In genomic region chr22:36383110-36383581, GRCh38 we compare ENCODE assay signal across 8 cellular contexts. TPM values are rescaled to one million over a fixed set of nuclear protein-coding genes. Genes with fewer than 3 reads are reported as not detected.
DNase-seq lines count a peak whose midpoint lies in the region; ATAC-seq, FAIRE-seq and TF ChIP-seq lines count a peak whose summit lies in the region.

No MANE protein-coding gene starts in this region.

- H3K4me1 Mint-ChIP-seq in naive thymus-derived CD4-positive, alpha-beta T cell = peaks cover 25 to 76% (median 62%) of the 10 kb centered on the region in 7 donors

- peak; percentile 90 for FAIRE-seq in K562 (lab: Jason Lieb, UNC)

- 29% methylated on average over 3 of the region's 4 CpGs for WGBS in K562 (ENCODE audit: insufficient coverage, low coverage, missing lambda C conversion rate)

- H3K36me3 ChIP-seq in OCI-LY3 (replicated peaks; ENCODE audit: low read depth, low read length) = peaks cover 48% of the 10 kb centered on the region
- H3K36me3 ChIP-seq in K562 (ENCODE audit: control insufficient read depth, insufficient read depth, low read length) = peaks cover 25% of the 10 kb centered on the region; the same call in 2 of the 3 replicates
- peaks cover 0 to 20% (median 6%) of the 10 kb centered on the region in 3 experiments for H3K36me3 ChIP-seq in naive thymus-derived CD4-positive, alpha-beta T cell (ENCODE audit: control insufficient read depth in 2 of 3, insufficient read depth in 3 of 3, low read length in 3 of 3)
- H3K36me3 ChIP-seq in H7 (replicated peaks; ENCODE audit: control insufficient read depth, insufficient read depth, low read length) = no peaks in the 10 kb centered on the region; the same call in 1 of the 2 replicates

- peak in 1 of 2 experiments; percentile 11; a peak in 1 of 4 replicates for TF ChIP-seq RAD21 in K562 (CRISPR knock-in tag; conservative IDR thresholded peaks at IDR 0.05 in 1 of 2, IDR thresholded peaks at IDR 0.05 in 1 of 2)

- ATAC-seq in K562 (no peak), GM18511 (IDR thresholded peaks at IDR 0.05; ENCODE audit: unreplicated experiment) (no peak), HG02970 (IDR thresholded peaks at IDR 0.05; ENCODE audit: low FRiP score, unreplicated experiment) (no peak)
- ATAC-seq in naive thymus-derived CD4-positive, alpha-beta T cell = no peak

- peaks cover 44% of the 10 kb centered on the region for H3K4me1 ChIP-seq in OCI-LY3 (ENCODE audit: low read length)
- H3K4me1 ChIP-seq in K562 (replicated peaks in 1 of 2; ENCODE audit: control insufficient read depth in 2 of 2, insufficient read depth in 2 of 2, low read length in 2 of 2) = peaks cover 19 to 22% of the 10 kb centered on the region in 2 experiments; a peak in 4 of 5 replicates
- peaks cover 56 to 58% of the 10 kb centered on the region in 2 donors for H3K4me1 ChIP-seq in naive thymus-derived CD4-positive, alpha-beta T cell (ENCODE audit: control insufficient read depth in 2 of 2, insufficient read depth in 2 of 2, low read length in 2 of 2)

- no peak for TF ChIP-seq CTCF in GM13977 (IDR thresholded peaks at IDR 0.05; ENCODE audit: extremely low read depth, insufficient read depth, missing control alignments)
- TF ChIP-seq CTCF in OCI-LY3 (IDR thresholded peaks at IDR 0.05; ENCODE audit: low read depth, low read length) = no peak
- no peak for TF ChIP-seq CTCF in K562 (IDR thresholded peaks at IDR 0.05 in 2 of 3, conservative IDR thresholded peaks at IDR 0.05 in 1 of 3; ENCODE audit: insufficient read depth in 2 of 3, low read depth in 1 of 3, low read length in 3 of 3)

- no TSS peak for BruUV-seq in K562 (replicated peaks; lab: Mats Ljungman, UMichigan)

- H3K9ac ChIP-seq in OCI-LY3 (ENCODE audit: low read length) (no peak overlapping the region), K562 (ENCODE audit: insufficient read depth in 1 of 2, low read depth in 2 of 2, low read length in 2 of 2) (peak overlapping the region in 1 of 2 experiments; percentile 68; a peak in 1 of 4 replicates)

- H2AFZ ChIP-seq in OCI-LY3 (ENCODE audit: low read depth, low read length) (no peak overlapping the region), K562 (ENCODE audit: low read depth, low read length) (no peak overlapping the region)

- in situ Hi-C loops in GM13977 (cut with MboI; ENCODE audit: low pct_unique_long_range_greater_than_20kb, low sequenced_read_pairs, unreplicated experiment) = no loop called here
- in situ Hi-C loops in K562 (cut with MboI) = no loop called here

- CTCF ChIA-PET in K562 (lab: Yijun Ruan, JAX; ENCODE audit: low intra/inter-chr PET ratio) = no interaction called here
- CTCF ChIA-PET in naive thymus-derived CD4-positive, alpha-beta T cell (lab: Charles Lee) = no interaction called here

- TF ChIP-seq POLR2A in K562 (conservative IDR thresholded peaks at IDR 0.05) = no peak

- peak overlapping the region; percentile 90 to 100 (median 96) for H3K27ac Mint-ChIP-seq in naive thymus-derived CD4-positive, alpha-beta T cell

- H3K36me3 Mint-ChIP-seq in naive thymus-derived CD4-positive, alpha-beta T cell = peaks cover 4 to 53% (median 23%) of the 10 kb centered on the region in 5 donors

- peak; percentile 37; the same call in 1 of the 2 replicates for TF ChIP-seq EP300 in K562 (IDR thresholded peaks at IDR 0.05; ENCODE audit: low read length)

- H3K4me2 ChIP-seq in OCI-LY3 (ENCODE audit: low read length) (peak overlapping the region; percentile 16), K562 (ENCODE audit: insufficient read depth, low read length) (no peak overlapping the region)

- H3K79me2 ChIP-seq in OCI-LY3 (ENCODE audit: low read length) (peaks cover 97% of the 10 kb centered on the region), K562 (ENCODE audit: control insufficient read depth, insufficient read depth, low read length) (peaks cover 75% of the 10 kb centered on the region)

- no peaks in the 10 kb centered on the region for H3K9me1 ChIP-seq in K562 (ENCODE audit: control insufficient read depth, insufficient read depth, low read length)

- no peaks in the 10 kb centered on the region for H3K27me3 Mint-ChIP-seq in naive thymus-derived CD4-positive, alpha-beta T cell

- no peaks in the 10 kb centered on the region for H3K27me3 ChIP-seq in OCI-LY3 (ENCODE audit: low read depth, low read length)
- no peaks in the 10 kb centered on the region for H3K27me3 ChIP-seq in K562 (ENCODE audit: control insufficient read depth in 2 of 2, insufficient read depth in 2 of 2, low read length in 2 of 2)
- no peaks in the 10 kb centered on the region for H3K27me3 ChIP-seq in naive thymus-derived CD4-positive, alpha-beta T cell (ENCODE audit: control insufficient read depth in 2 of 2, insufficient read depth in 2 of 2, low read length in 2 of 2)
- H3K27me3 ChIP-seq in H7 (ENCODE audit: control insufficient read depth, insufficient read depth, low read length) = no peaks in the 10 kb centered on the region

- POLR2A ChIA-PET in K562 (lab: Yijun Ruan, JAX) = interaction anchor here (0.5 to 1.2 kb wide), 3 partner anchors 11 to 12 kb away, joined by 3 read pairs; no protein-coding TSS in a partner anchor
- POLR2A ChIA-PET in naive thymus-derived CD4-positive, alpha-beta T cell (lab: Charles Lee) = interaction anchor here (0.7 to 35.9 kb wide), 4 partner anchors 22 to 1294 kb away, joined by 3 to 1512 read pairs (median 4); no protein-coding TSS in a partner anchor

- peaks cover 65% of the 10 kb centered on the region for H4K20me1 ChIP-seq in OCI-LY3 (ENCODE audit: insufficient read depth, low read length)
- H4K20me1 ChIP-seq in K562 (replicated peaks; ENCODE audit: control insufficient read depth, insufficient read depth, low read length) = peaks cover 28% of the 10 kb centered on the region; the same call in 1 of the 2 replicates

- H3K9me3 ChIP-seq in OCI-LY3 (ENCODE audit: insufficient read depth, low read length) (no peaks in the 10 kb centered on the region), K562 (replicated peaks; ENCODE audit: control insufficient read depth, insufficient read depth, low read depth, low read length) (no peaks in the 10 kb centered on the region)
- H3K9me3 ChIP-seq in naive thymus-derived CD4-positive, alpha-beta T cell (ENCODE audit: control insufficient read depth in 2 of 3, low read length in 3 of 3) = no peaks in the 10 kb centered on the region

- DNase-seq in GM13977 (ENCODE audit: low spot score) (peak; percentile 65), K562 (ENCODE audit: extremely low read depth in 1 of 4, low spot score in 3 of 4) (peak in 2 of 4 experiments; percentile 41 to 68), H7 (no peak), ecto neural progenitor cell (ENCODE audit: low spot score) (no peak)
- DNase-seq in naive thymus-derived CD4-positive, alpha-beta T cell = peak in 4 of 9 donors; percentile 37 to 54 (median 44)

- H3K4me3 ChIP-seq in OCI-LY3 (ENCODE audit: low read length) (no peak overlapping the region), K562 (no peak overlapping the region), H7 (ENCODE audit: insufficient read depth, low read depth, low read length) (no peak overlapping the region)
- H3K4me3 ChIP-seq in naive thymus-derived CD4-positive, alpha-beta T cell (ENCODE audit: low read length) = peak overlapping the region; percentile 42

- no peaks in the 10 kb centered on the region for H3K9me3 Mint-ChIP-seq in naive thymus-derived CD4-positive, alpha-beta T cell

- H3K27ac ChIP-seq in OCI-LY3 (ENCODE audit: low read length) = no peak overlapping the region
- no peak overlapping the region for H3K27ac ChIP-seq in K562 (ENCODE audit: extremely low read depth, low read depth, low read length)
- H3K27ac ChIP-seq in naive thymus-derived CD4-positive, alpha-beta T cell (ENCODE audit: low read depth, low read length) = peak overlapping the region; percentile 75

- intact Hi-C loops in K562 (cut with micrococcal nuclease) = loop anchor here (10.0 kb wide), 1 partner anchor 72 kb away; no protein-coding TSS in a partner anchor
- intact Hi-C loops in naive thymus-derived CD4-positive, alpha-beta T cell (cut with micrococcal nuclease) = loop anchor here (5.0 to 10.0 kb wide), 2 partner anchors 146 to 852 kb away; partner anchors contain the start of gene APOL2 (in 1 of the 2)

- H3K4me3 Mint-ChIP-seq in naive thymus-derived CD4-positive, alpha-beta T cell = peak overlapping the region; percentile 83 to 94 (median 87)

TF ChIP-seq in K562, 482 proteins besides CTCF, POLR2A, EP300 and RAD21 (continues in another document):
- TF ChIP-seq MED1 (CRISPR knock-in tag; IDR thresholded peaks at IDR 0.05; ENCODE audit: borderline replicate concordance) (no peak), KDM1A (IDR thresholded peaks at IDR 0.05) (peak in 1 of 2 experiments; percentile 32; a peak in 1 of 4 replicates), ZNF121 (CRISPR knock-in tag; conservative IDR thresholded peaks at IDR 0.05) (peak; percentile 87), NCOR1 (IDR thresholded peaks at IDR 0.05) (0 out of 2 replicates have a peak, but pooled peaks have one; percentile 27)

RNA-seq across cellular contexts. Expression of gene MYH9, which starts 4.6 kb away (rescaled TPM):
- total RNA-seq in K562 (2011; cell fraction: chromatin; rRNA removed; ENCODE audit: low replicate concordance) = 136 and 261 TPM in 2 replicates
- total RNA-seq in K562 (2011; cell fraction: nucleolus; rRNA removed) = 51.3 and 57.4 TPM in 2 replicates
- total RNA-seq in K562 (2011; cell fraction: nucleoplasm; rRNA removed) = 65.9 and 76.0 TPM in 2 replicates
- total RNA-seq in K562 (2014; rRNA removed) = 60.1 and 60.4 TPM in 2 replicates
- 24.6 and 33.6 TPM in 2 replicates for total RNA-seq in K562 (2014; rRNA removed; fragmentation: Illumina TruSeq; extraction: Trizol)
- 24.1 and 30.5 TPM in 2 replicates for total RNA-seq in K562 (2015; rRNA removed; fragmentation: Illumina TruSeq; extraction: Trizol)
- 94.6 and 111 TPM in 2 replicates for total RNA-seq in K562 (2021)
- polyA plus RNA-seq in K562 (2011; rRNA removed) = 24.1 and 34.2 TPM in 2 replicates
- polyA plus RNA-seq in K562 (2011; cell fraction: cytosol; rRNA removed) = 10.2 and 12.5 TPM in 2 replicates
- polyA plus RNA-seq in K562 (2011; cell fraction: nucleus; rRNA removed) = 32.6 and 34.6 TPM in 2 replicates
- 54.3 and 92.2 TPM in 2 replicates for polyA plus RNA-seq in K562 (2012)
- 31.3 and 44.5 TPM in 2 replicates for polyA plus RNA-seq in K562 (2014; fragmentation: Illumina TruSeq; extraction: Trizol)
- 1 to 10 TPM in 1 of 2 experiments, under 1 TPM in 1; 0.71 to 1.3 TPM for polyA plus RNA-seq in K562 (2014; fragmentation: Nextera tagmentation; extraction: Ambion mirVana)
- 34.2 and 37.4 TPM in 2 replicates for polyA plus RNA-seq in K562 (2014; rRNA removed)
- polyA minus RNA-seq in K562 (2011; rRNA and poly(A)+ RNA removed) = 90.2 and 122 TPM in 2 replicates
- 59.8 and 63.1 TPM in 2 replicates for polyA minus RNA-seq in K562 (2011; cell fraction: cytosol; rRNA and poly(A)+ RNA removed)
- 20.6 and 41.5 TPM in 2 replicates for polyA minus RNA-seq in K562 (2011; cell fraction: nucleus; rRNA and poly(A)+ RNA removed)
- 100 to 1,000 TPM; 650 to 900 (median 803) TPM for total RNA-seq in naive thymus-derived CD4-positive, alpha-beta T cell
- polyA plus RNA-seq in naive thymus-derived CD4-positive, alpha-beta T cell = 100 to 1,000 TPM in 1 of 2 donors, 10 to 100 TPM in 1; 95.5 to 501 TPM
- total RNA-seq in H7 (2014; rRNA removed; shearing (Covaris generic)) = 117 and 149 TPM in 2 replicates
